ENCODE assay signal across 22 cellular contexts in the genomic region with DNA sequence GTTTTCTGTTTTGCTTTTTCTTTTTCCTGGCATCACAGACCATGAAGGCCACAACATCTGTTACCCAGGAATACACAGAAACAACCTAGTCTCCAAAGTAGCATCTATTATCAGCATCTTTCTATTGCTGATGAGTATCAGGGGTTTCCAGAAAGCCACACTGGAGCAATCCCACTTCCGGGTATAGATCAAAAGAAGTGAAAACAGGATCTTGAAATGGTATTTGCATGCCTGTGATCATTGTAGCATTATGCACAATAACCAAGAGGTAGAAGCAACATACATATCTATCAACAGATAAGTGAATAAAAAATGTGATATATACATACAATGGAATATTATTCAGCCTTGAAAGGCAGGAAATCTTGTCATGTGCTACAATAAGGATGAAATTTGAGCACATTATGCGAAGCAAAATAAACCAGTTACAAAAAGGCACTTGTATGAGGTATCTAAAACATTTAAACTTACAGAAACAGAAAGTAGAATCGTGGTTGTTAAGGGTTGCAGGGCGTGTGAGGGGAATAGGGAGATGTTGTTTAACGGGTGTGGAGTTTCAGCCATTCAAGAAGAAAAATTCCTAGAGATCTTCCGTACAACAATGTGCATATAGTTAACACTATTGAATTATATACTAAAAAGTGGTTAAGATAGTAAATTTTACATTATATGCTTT.
DNase-seq lines count a peak whose midpoint lies in the region; ATAC-seq and TF ChIP-seq lines count a peak whose summit lies in the region.
"Had no signal": no experiment of that assay in that cellular context is flagged by ENCODE, and none has a peak within 500 bp of the region (broad histone marks: within the 10 kb centered on the region; RNA-seq: fewer than 3 reads in every experiment).

No MANE protein-coding gene starts in this region.

- H3K9me3 ChIP-seq in OCI-LY3 (ENCODE audit: insufficient read depth, low read length), result no peaks in the 10 kb centered on the region; the same call in 1 of the 2 replicates
- H3K9me3 ChIP-seq in stomach, result no peaks in the 10 kb centered on the region
- H3K9me3 ChIP-seq: Peyer's patch, SJSA1 had no signal

- peak overlapping the region; percentile 7; the same call in 1 of the 2 replicates for H3K4me2 ChIP-seq in OCI-LY3 (ENCODE audit: low read length)

- H3K36me3 ChIP-seq in OCI-LY3 (replicated peaks; ENCODE audit: low read depth, low read length) (no peaks in the 10 kb centered on the region), stomach (no peaks in the 10 kb centered on the region)
- H3K36me3 ChIP-seq: Peyer's patch, SJSA1 had no signal

- H2AFZ ChIP-seq in OCI-LY3 (ENCODE audit: low read depth, low read length), result no peak overlapping the region

- no peaks in the 10 kb centered on the region for H3K79me2 ChIP-seq in OCI-LY3 (ENCODE audit: low read length)

- H3K4me3 ChIP-seq in OCI-LY3 (ENCODE audit: low read length) (no peak overlapping the region), stomach (no peak overlapping the region)
- H3K4me3 ChIP-seq: Peyer's patch, SJSA1 had no signal

- DNase-seq in LoVo (ENCODE audit: low spot score), result no peak
- DNase-seq in C1 segment of cervical spinal cord (lab: John Stamatoyannopoulos, UW), result no peak
- no peak for DNase-seq in stomach
- DNase-seq: CD4-positive, CD25-positive, alpha-beta regulatory T cell; COR-L47; DMS 273 treated with DMSO at 0.1 percent for 48 hours; GDM1; GOT3; KBM-7; NCI-H1436; NCI-H2029; NCI-H345; NCI-H524 treated with DMSO at 0.1 percent for 48 hours; Peyer's patch had no signal

- peaks cover 9% of the 10 kb centered on the region for H3K4me1 ChIP-seq in OCI-LY3 (ENCODE audit: low read length)
- no peaks in the 10 kb centered on the region for H3K4me1 ChIP-seq in stomach
- H3K4me1 ChIP-seq: Peyer's patch, SJSA1 had no signal

- TF ChIP-seq EP300 in stomach (IDR thresholded peaks at IDR 0.05), result no peak

- H4K20me1 ChIP-seq in OCI-LY3 (ENCODE audit: insufficient read depth, low read length), result no peaks in the 10 kb centered on the region

- TF ChIP-seq CTCF in OCI-LY3 (IDR thresholded peaks at IDR 0.05; ENCODE audit: low read depth, low read length) (no peak), stomach (IDR thresholded peaks at IDR 0.05) (no peak)

- 81 to 94% (median 84%) methylated on average over 6 of the region's 6 CpGs for WGBS in stomach, 5 donors

- ATAC-seq in GM18870 (IDR thresholded peaks at IDR 0.05; ENCODE audit: unreplicated experiment) (peak; percentile 38), HG02610 (IDR thresholded peaks at IDR 0.05; ENCODE audit: unreplicated experiment) (peak; percentile 89), HG03039 (IDR thresholded peaks at IDR 0.05; ENCODE audit: unreplicated experiment) (peak; percentile 53), GM18907 (IDR thresholded peaks at IDR 0.05; ENCODE audit: unreplicated experiment) (no peak)
- ATAC-seq: HCT116, HepG2 had no signal

- intact Hi-C loops in stomach (cut with DNase I; ENCODE audit: low total_unique reads), result no loop called here

- H3K9ac ChIP-seq in OCI-LY3 (ENCODE audit: low read length), result no peak overlapping the region

- no peaks in the 10 kb centered on the region for H3K27me3 ChIP-seq in OCI-LY3 (ENCODE audit: low read depth, low read length)
- H3K27me3 ChIP-seq in stomach, result no peaks in the 10 kb centered on the region
- H3K27me3 ChIP-seq: Peyer's patch, SJSA1 had no signal

- H3K27ac ChIP-seq in OCI-LY3 (ENCODE audit: low read length), result no peak overlapping the region
- H3K27ac ChIP-seq in stomach, result no peak overlapping the region
- H3K27ac ChIP-seq: Peyer's patch, SJSA1 had no signal

- no peak for TF ChIP-seq POLR2A in stomach (IDR thresholded peaks at IDR 0.05)
